ENCODE assay signal across 9 cellular contexts in genomic region chr2:109616184-109616583, GRCh38. TPM values are rescaled to one million over a fixed set of nuclear protein-coding genes. Genes with fewer than 3 reads are reported as not detected.
DNase-seq lines count a peak whose midpoint lies in the region; ATAC-seq and TF ChIP-seq lines count a peak whose summit lies in the region.
"Had no signal": no experiment of that assay in that cellular context is flagged by ENCODE, and none has a peak within 500 bp of the region (broad histone marks: within the 10 kb centered on the region; RNA-seq: fewer than 3 reads in every experiment).

No MANE protein-coding gene starts in this region.

- no peaks in the 10 kb centered on the region for H3K36me3 ChIP-seq in CD4-positive, CD25-positive, alpha-beta regulatory T cell (ENCODE audit: control insufficient read depth, insufficient read depth, low read length)
- no peaks in the 10 kb centered on the region for H3K36me3 ChIP-seq in neural cell (ENCODE audit: insufficient read depth, low read length)

- H3K4me1 Mint-ChIP-seq in CD4-positive, CD25-positive, alpha-beta regulatory T cell, result peaks cover 4 to 23% (median 13%) of the 10 kb centered on the region in 4 donors
- peaks cover 13% of the 10 kb centered on the region for H3K4me1 Mint-ChIP-seq in activated naive CD4-positive, alpha-beta T cell treated with anti-CD3 and anti-CD28 coated beads for 36 hours (ENCODE audit: low read depth)

- no peaks in the 10 kb centered on the region for H3K36me3 Mint-ChIP-seq in CD4-positive, CD25-positive, alpha-beta regulatory T cell
- no peaks in the 10 kb centered on the region for H3K36me3 Mint-ChIP-seq in activated naive CD4-positive, alpha-beta T cell treated with anti-CD3 and anti-CD28 coated beads for 36 hours (ENCODE audit: low read depth)

- no peak for TF ChIP-seq CTCF in WI38 (IDR thresholded peaks at IDR 0.05; ENCODE audit: low read depth, low read length)
- no peak for TF ChIP-seq CTCF in foreskin keratinocyte (conservative IDR thresholded peaks at IDR 0.05)
- no peak for TF ChIP-seq CTCF in neural cell (IDR thresholded peaks at IDR 0.05; ENCODE audit: poor library complexity, severe bottlenecking)

- peaks cover 23% of the 10 kb centered on the region for H3K27me3 ChIP-seq in CD4-positive, CD25-positive, alpha-beta regulatory T cell (ENCODE audit: control insufficient read depth, insufficient read depth, low read length)
- no peaks in the 10 kb centered on the region for H3K27me3 ChIP-seq in foreskin keratinocyte
- H3K27me3 ChIP-seq in neural cell (ENCODE audit: insufficient read depth, low read depth, low read length), result peaks cover 6% of the 10 kb centered on the region

- ATAC-seq in CD4-positive, CD25-positive, alpha-beta regulatory T cell (ENCODE audit: low read depth in 2 of 2), result no peak
- ATAC-seq in foreskin keratinocyte (no peak), HG02623 (IDR thresholded peaks at IDR 0.05; ENCODE audit: unreplicated experiment) (no peak)

- H3F3A ChIP-seq in neural cell (ENCODE audit: insufficient read depth, low read length, poor library complexity, severe bottlenecking), result no peaks in the 10 kb centered on the region

- H3K4me1 ChIP-seq in CD4-positive, CD25-positive, alpha-beta regulatory T cell (ENCODE audit: control insufficient read depth, insufficient read depth, low read length, poor library complexity, severe bottlenecking), result peaks cover 24% of the 10 kb centered on the region
- peaks cover 12% of the 10 kb centered on the region for H3K4me1 ChIP-seq in foreskin keratinocyte

- CTCF ChIA-PET in activated naive CD4-positive, alpha-beta T cell treated with anti-CD3 and anti-CD28 coated beads for 36 hours (lab: Charles Lee), result interaction anchor here (0.8 kb wide), 1 partner anchor 70 kb away, joined by 3 read pairs; no protein-coding TSS in a partner anchor

- no peak overlapping the region for H3K27ac ChIP-seq in CD4-positive, CD25-positive, alpha-beta regulatory T cell (ENCODE audit: insufficient read depth, low read length, poor library complexity, severe bottlenecking)
- H3K27ac ChIP-seq in foreskin keratinocyte, result peak overlapping the region; percentile 79
- H3K27ac ChIP-seq in neural cell (ENCODE audit: low read length), result no peak overlapping the region

- peak overlapping the region; percentile 46 to 93 (median 62) for H3K4me3 Mint-ChIP-seq in CD4-positive, CD25-positive, alpha-beta regulatory T cell
- no peak overlapping the region for H3K4me3 Mint-ChIP-seq in activated naive CD4-positive, alpha-beta T cell treated with anti-CD3 and anti-CD28 coated beads for 36 hours

- H3K9me3 ChIP-seq in CD4-positive, CD25-positive, alpha-beta regulatory T cell (ENCODE audit: control insufficient read depth in 2 of 2, low read length in 2 of 2), result no peaks in the 10 kb centered on the region
- H3K9me3 ChIP-seq in neural cell (ENCODE audit: low read length), result no peaks in the 10 kb centered on the region

- no peaks in the 10 kb centered on the region for H4K20me1 ChIP-seq in neural cell (ENCODE audit: insufficient read depth)

- peaks cover 0 to 4% (median 0%) of the 10 kb centered on the region in 7 donors for H3K9me3 Mint-ChIP-seq in CD4-positive, CD25-positive, alpha-beta regulatory T cell
- no peaks in the 10 kb centered on the region for H3K9me3 Mint-ChIP-seq in activated naive CD4-positive, alpha-beta T cell treated with anti-CD3 and anti-CD28 coated beads for 36 hours
- H3K9me3 Mint-ChIP-seq: activated naive CD8-positive, alpha-beta T cell treated with anti-CD3 and anti-CD28 coated beads, Interleukin-2, amount 10 ng/mL, durations not matched to agents 7 days and 5 days had no signal

- intact Hi-C loops in activated naive CD4-positive, alpha-beta T cell treated with anti-CD3 and anti-CD28 coated beads for 36 hours (cut with micrococcal nuclease), result loop anchor here (10.0 kb wide), 2 partner anchors 71 to 901 kb away; partner anchors contain the start of gene RANBP2

- no peak overlapping the region for H3K4me3 ChIP-seq in CD4-positive, CD25-positive, alpha-beta regulatory T cell (ENCODE audit: low read depth, low read length)
- H3K4me3 ChIP-seq in WI38 (ENCODE audit: low read depth, low read length) (peak overlapping the region; percentile 10; the same call in 1 of the 2 replicates), neural cell (ENCODE audit: low read length) (peak overlapping the region; percentile 85)

- H3K27me3 Mint-ChIP-seq in CD4-positive, CD25-positive, alpha-beta regulatory T cell, result peaks cover 63% of the 10 kb centered on the region
- peaks cover 51% of the 10 kb centered on the region for H3K27me3 Mint-ChIP-seq in activated naive CD4-positive, alpha-beta T cell treated with anti-CD3 and anti-CD28 coated beads for 36 hours (ENCODE audit: low read depth)

- no peak overlapping the region for H3K27ac Mint-ChIP-seq in CD4-positive, CD25-positive, alpha-beta regulatory T cell
- no peak overlapping the region for H3K27ac Mint-ChIP-seq in activated naive CD4-positive, alpha-beta T cell treated with anti-CD3 and anti-CD28 coated beads for 36 hours
- H3K27ac Mint-ChIP-seq: activated naive CD8-positive, alpha-beta T cell treated with anti-CD3 and anti-CD28 coated beads, Interleukin-2, amount 10 ng/mL, durations not matched to agents 7 days and 5 days had no signal

- TF ChIP-seq RAD21 in neural cell (conservative IDR thresholded peaks at IDR 0.05), result no peak

- no peak overlapping the region for H3K9ac ChIP-seq in neural cell (ENCODE audit: low read length)

- no peak for TF ChIP-seq EP300 in neural cell (conservative IDR thresholded peaks at IDR 0.05; ENCODE audit: poor library complexity, severe bottlenecking)

- no peak overlapping the region for H3K4me2 ChIP-seq in neural cell (ENCODE audit: low read length)

- DNase-seq in CD4-positive, CD25-positive, alpha-beta regulatory T cell, result no peak
- DNase-seq in foreskin keratinocyte (no peak), ureter (ENCODE audit: low spot score) (no peak), SHP77 treated with DMSO at 0.1 percent for 48 hours (lab: John Stamatoyannopoulos, UW) (no peak)
- DNase-seq in activated naive CD4-positive, alpha-beta T cell treated with anti-CD3 and anti-CD28 coated beads for 36 hours, result no peak

- peaks cover 24% of the 10 kb centered on the region for H3K79me2 ChIP-seq in neural cell (replicated peaks; ENCODE audit: insufficient read depth, low read length)

- no peak overlapping the region for H2AFZ ChIP-seq in neural cell (ENCODE audit: low read depth, low read length)

- H3K9me2 ChIP-seq in neural cell (ENCODE audit: insufficient read depth, low read length), result no peaks in the 10 kb centered on the region

TF ChIP-seq in neural cell, 6 proteins besides CTCF, POLR2A, EP300 and RAD21:
- no peak for TF ChIP-seq EZH2 (IDR thresholded peaks at IDR 0.05; ENCODE audit: borderline replicate concordance, insufficient read depth, low read length, poor library complexity, severe bottlenecking)
- no peak for TF ChIP-seq MXI1 (conservative IDR thresholded peaks at IDR 0.05; ENCODE audit: poor library complexity, severe bottlenecking)
- TF ChIP-seq REST (IDR thresholded peaks at IDR 0.05; ENCODE audit: borderline replicate concordance), result no peak
- TF ChIP-seq POLR2AphosphoS5 (IDR thresholded peaks at IDR 0.05), result no peak
- TF ChIP-seq TAF1 (IDR thresholded peaks at IDR 0.05; ENCODE audit: low read depth), result no peak
- no peak for TF ChIP-seq SMC3 (conservative IDR thresholded peaks at IDR 0.05; ENCODE audit: poor library complexity)
TF ChIP-seq in neural cell: peak in this region for 0.

RNA-seq across cellular contexts. Expression of gene SOWAHC, which starts 2.0 kb away (rescaled TPM):
- total RNA-seq in CD4-positive, CD25-positive, alpha-beta regulatory T cell, result 4.8 TPM
- polyA plus RNA-seq in CD4-positive, CD25-positive, alpha-beta regulatory T cell, result 1 to 10 TPM in 3 of 4 donors, under 1 TPM in 1; 0.86 to 2.7 (median 1.3) TPM
- total RNA-seq in foreskin keratinocyte (30.8 and 31.2 TPM in 2 replicates), ureter (19.6 TPM)
- polyA plus RNA-seq in foreskin keratinocyte (10.1 and 11.5 TPM in 2 replicates), neural cell (5.8 and 6.2 TPM in 2 replicates)
- polyA minus RNA-seq in neural cell, result 16.3 and 21.9 TPM in 2 replicates
- total RNA-seq in activated naive CD4-positive, alpha-beta T cell treated with anti-CD3 and anti-CD28 coated beads for 36 hours, result under 1 TPM; 0.38 to 0.44 TPM

RNA-seq across cellular contexts. Expression of gene SEPTIN10, which starts 2.4 kb away (rescaled TPM):
- 5.6 TPM for total RNA-seq in CD4-positive, CD25-positive, alpha-beta regulatory T cell
- 1 to 10 TPM; 1.1 to 5.4 (median 4.2) TPM for polyA plus RNA-seq in CD4-positive, CD25-positive, alpha-beta regulatory T cell
- 93.4 and 100 TPM in 2 replicates for total RNA-seq in foreskin keratinocyte
- polyA plus RNA-seq in foreskin keratinocyte, result 31.6 and 37.3 TPM in 2 replicates
- 7.4 and 10.0 TPM in 2 replicates for polyA plus RNA-seq in neural cell
- polyA minus RNA-seq in neural cell, result 34.8 and 41.6 TPM in 2 replicates
- total RNA-seq in ureter, result 91.7 TPM
- 1 to 10 TPM; 2.3 to 2.7 TPM for total RNA-seq in activated naive CD4-positive, alpha-beta T cell treated with anti-CD3 and anti-CD28 coated beads for 36 hours

Comparison
In these comparisons a context has a peak if more than half of its experiments do, and no peak if none do; other contexts are left out.
1. RNA of gene SEPTIN10, which starts 2.4 kb away (total RNA-seq): 93.4 to 100 TPM in foreskin keratinocyte and 91.7 TPM in ureter (single experiment); 5.6 TPM in CD4-positive, CD25-positive, alpha-beta regulatory T cell (single experiment) and 2.3 to 2.7 TPM in activated naive CD4-positive, alpha-beta T cell treated with anti-CD3 and anti-CD28 coated beads for 36 hours; every median in the first group is over 10 times any median in the second.